Comparison of ENCODE assay signal across 12 cellular contexts in the genomic region with DNA sequence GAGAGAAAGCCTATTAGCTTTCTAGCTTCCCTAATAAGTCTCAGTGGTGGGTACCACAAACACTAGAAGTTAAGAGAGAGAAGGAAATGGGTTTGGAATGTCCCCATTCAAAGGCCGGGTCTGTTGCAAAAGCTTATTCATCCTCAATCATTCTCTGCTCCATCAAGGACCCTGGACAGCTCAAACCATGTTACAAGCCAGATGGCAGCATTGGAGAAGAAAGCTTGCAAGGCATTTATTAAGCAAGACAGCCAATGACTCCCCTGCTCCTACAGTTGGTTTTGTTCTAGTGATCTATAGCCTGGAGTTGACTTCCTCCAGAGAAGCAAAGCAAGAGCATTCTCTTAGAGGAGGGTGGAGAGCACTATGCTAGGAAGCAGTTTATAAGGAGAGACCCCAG.
DNase-seq lines count a peak whose midpoint lies in the region; ATAC-seq and TF ChIP-seq lines count a peak whose summit lies in the region.
"Had no signal": no experiment of that assay in that cellular context is flagged by ENCODE, and none has a peak within 500 bp of the region (broad histone marks: within the 10 kb centered on the region; RNA-seq: fewer than 3 reads in every experiment).

No MANE protein-coding gene starts in this region.

- H4K20me1 ChIP-seq in fibroblast of lung (ENCODE audit: control insufficient read depth, extremely low read depth, insufficient read depth, low read length): no peaks in the 10 kb centered on the region

- no peak for ATAC-seq in activated CD8-positive, alpha-beta T cell treated with anti-CD3 and anti-CD28 coated beads for 36 hours
- ATAC-seq in activated T-cell treated with anti-CD3 and anti-CD28 coated beads, Interleukin-2, amount 50 U/mL, for 72 hours (replicated peaks in 1 of 2): no peak
- ATAC-seq: Panc1 had no signal

- no peak overlapping the region for H3K9ac ChIP-seq in fibroblast of lung (ENCODE audit: insufficient read depth, low read length)
- H3K9ac ChIP-seq in neuronal stem cell (ENCODE audit: low read depth, low read length, poor library complexity): no peak overlapping the region

- no CpG with 5 or more reads among the region's 1 CpG for WGBS in neuronal stem cell (ENCODE audit: extremely low coverage in 2 of 2, insufficient read length in 2 of 2, insufficient replicate concordance in 1 of 2), 2 donors

- peaks cover 2% of the 10 kb centered on the region for H3K27me3 Mint-ChIP-seq in HFFc6 (ENCODE audit: insufficient read depth)
- H3K27me3 Mint-ChIP-seq in activated CD8-positive, alpha-beta T cell treated with anti-CD3 and anti-CD28 coated beads for 36 hours: peaks cover 4% of the 10 kb centered on the region
- peaks cover 12% of the 10 kb centered on the region for H3K27me3 Mint-ChIP-seq in activated T-cell treated with anti-CD3 and anti-CD28 coated beads, Interleukin-2, amount 50 U/mL, for 72 hours (ENCODE audit: low read depth)

- H3K4me3 ChIP-seq in fibroblast of lung (replicated peaks in 1 of 4; ENCODE audit: control extremely low read depth in 1 of 4, insufficient read depth in 1 of 4, low read depth in 3 of 4, low read length in 4 of 4) (no peak overlapping the region), neuronal stem cell (ENCODE audit: low read length in 2 of 2) (no peak overlapping the region)
- H3K4me3 ChIP-seq: adrenal gland, testis had no signal

- peaks cover 6% of the 10 kb centered on the region; the same call in 1 of the 2 replicates for H3K4me1 Mint-ChIP-seq in HFFc6 (ENCODE audit: low read depth)
- no peaks in the 10 kb centered on the region for H3K4me1 Mint-ChIP-seq in activated CD8-positive, alpha-beta T cell treated with anti-CD3 and anti-CD28 coated beads for 36 hours (ENCODE audit: low read depth)
- H3K4me1 Mint-ChIP-seq in activated T-cell treated with anti-CD3 and anti-CD28 coated beads, Interleukin-2, amount 50 U/mL, for 72 hours (ENCODE audit: low read depth): no peaks in the 10 kb centered on the region

- H3K9me3 ChIP-seq in fibroblast of lung (ENCODE audit: control insufficient read depth, insufficient read depth, low read depth, low read length) (no peaks in the 10 kb centered on the region), neuronal stem cell (replicated peaks in 1 of 2; ENCODE audit: control insufficient read depth in 2 of 2, insufficient read depth in 1 of 2, low read depth in 1 of 2, low read length in 2 of 2) (no peaks in the 10 kb centered on the region)
- H3K9me3 ChIP-seq: adrenal gland, testis had no signal

- H2AK5ac ChIP-seq in neuronal stem cell (ENCODE audit: low read depth, low read length): no peak overlapping the region

- H3K27ac Mint-ChIP-seq in HFFc6: no peak overlapping the region
- H3K27ac Mint-ChIP-seq in activated CD8-positive, alpha-beta T cell treated with anti-CD3 and anti-CD28 coated beads for 36 hours: no peak overlapping the region
- no peak overlapping the region for H3K27ac Mint-ChIP-seq in activated T-cell treated with anti-CD3 and anti-CD28 coated beads, Interleukin-2, amount 50 U/mL, for 72 hours

- POLR2A ChIA-PET in activated CD8-positive, alpha-beta T cell treated with anti-CD3 and anti-CD28 coated beads for 36 hours (lab: Charles Lee): no interaction called here

- no peak overlapping the region for H3K27ac ChIP-seq in fibroblast of lung (ENCODE audit: insufficient read depth, low read length)
- H3K27ac ChIP-seq in neuronal stem cell (replicated peaks; ENCODE audit: low read length): no peak overlapping the region
- H3K27ac ChIP-seq: adrenal gland, testis had no signal

- H3K36me3 Mint-ChIP-seq in HFFc6 (ENCODE audit: low read depth): peaks cover 50% of the 10 kb centered on the region
- no peaks in the 10 kb centered on the region for H3K36me3 Mint-ChIP-seq in activated CD8-positive, alpha-beta T cell treated with anti-CD3 and anti-CD28 coated beads for 36 hours (ENCODE audit: low read depth)
- H3K36me3 Mint-ChIP-seq in activated T-cell treated with anti-CD3 and anti-CD28 coated beads, Interleukin-2, amount 50 U/mL, for 72 hours (ENCODE audit: insufficient read depth in 2 of 2): no peaks in the 10 kb centered on the region

- no peak overlapping the region for H2BK120ac ChIP-seq in neuronal stem cell (ENCODE audit: low read depth, low read length)

- no peak overlapping the region for H4K8ac ChIP-seq in neuronal stem cell (ENCODE audit: low read depth, low read length)

- H3K4me2 ChIP-seq in fibroblast of lung (ENCODE audit: extremely low read depth, insufficient read depth, low read length): no peak overlapping the region
- H3K4me2 ChIP-seq in neuronal stem cell (ENCODE audit: insufficient read depth, low read length, poor library complexity, severe bottlenecking): no peak overlapping the region

- H3K79me2 ChIP-seq in fibroblast of lung (ENCODE audit: control insufficient read depth, insufficient read depth, low read length): no peaks in the 10 kb centered on the region

- H3K27me3 ChIP-seq in fibroblast of lung (ENCODE audit: control insufficient read depth, insufficient read depth, low read length) (no peaks in the 10 kb centered on the region), neuronal stem cell (ENCODE audit: control insufficient read depth in 3 of 3, insufficient read depth in 3 of 3, low read depth in 1 of 3, low read length in 3 of 3) (peaks cover 0 to 5% (median 0%) of the 10 kb centered on the region in 3 experiments)
- H3K27me3 ChIP-seq: adrenal gland, testis had no signal

- H3K18ac ChIP-seq in neuronal stem cell (ENCODE audit: low read length): no peak overlapping the region

- no peak overlapping the region for H3K14ac ChIP-seq in neuronal stem cell (ENCODE audit: low read length)

- TF ChIP-seq CTCF in HFFc6 (IDR thresholded peaks at IDR 0.05) (no peak), fibroblast of lung (conservative IDR thresholded peaks at IDR 0.05 in 1 of 2, IDR thresholded peaks at IDR 0.05 in 1 of 2; ENCODE audit: low read depth in 1 of 2, low read length in 2 of 2) (no peak)
- no peak for TF ChIP-seq CTCF in activated CD8-positive, alpha-beta T cell treated with anti-CD3 and anti-CD28 coated beads for 36 hours (IDR thresholded peaks at IDR 0.05)

- CTCF ChIA-PET in activated CD8-positive, alpha-beta T cell treated with anti-CD3 and anti-CD28 coated beads for 36 hours (lab: Charles Lee): interaction anchor here (6.2 kb wide), 1 partner anchor 13 kb away, joined by 32 read pairs; no protein-coding TSS in a partner anchor

- H2BK5ac ChIP-seq in neuronal stem cell (ENCODE audit: low read length): no peak overlapping the region

- H2BK15ac ChIP-seq in neuronal stem cell (ENCODE audit: low read length): no peak overlapping the region

- H3K9me3 Mint-ChIP-seq in HFFc6: no peaks in the 10 kb centered on the region
- H3K9me3 Mint-ChIP-seq in activated CD8-positive, alpha-beta T cell treated with anti-CD3 and anti-CD28 coated beads for 36 hours: peaks cover 2% of the 10 kb centered on the region
- peaks cover 0 to 3% of the 10 kb centered on the region in 2 donors for H3K9me3 Mint-ChIP-seq in activated T-cell treated with anti-CD3 and anti-CD28 coated beads, Interleukin-2, amount 50 U/mL, for 72 hours

- no peaks in the 10 kb centered on the region for H3K4me1 ChIP-seq in fibroblast of lung (ENCODE audit: control insufficient read depth, extremely low read depth, insufficient read depth, low read length)
- H3K4me1 ChIP-seq in neuronal stem cell (ENCODE audit: control insufficient read depth in 2 of 2, insufficient read depth in 1 of 2, low read depth in 1 of 2, low read length in 2 of 2): no peaks in the 10 kb centered on the region
- H3K4me1 ChIP-seq: adrenal gland, testis had no signal

- no peak overlapping the region for H2BK12ac ChIP-seq in neuronal stem cell (ENCODE audit: low read length)

- no peak overlapping the region for H3K23ac ChIP-seq in neuronal stem cell (ENCODE audit: low read depth, low read length, poor library complexity)

- H3K4ac ChIP-seq in neuronal stem cell (ENCODE audit: low read length): no peak overlapping the region

- DNase-seq in HFFc6 (peak; percentile 5), SW480 (ENCODE audit: low spot score) (peak; percentile 0), fibroblast of lung (ENCODE audit: low read depth in 2 of 2) (peak; percentile 49 to 57), neuronal stem cell (ENCODE audit: low spot score) (peak; percentile 23)
- no peak for DNase-seq in activated CD4-positive, alpha-beta T cell treated with anti-CD3 and anti-CD28 coated beads for 48 hours
- DNase-seq in activated CD8-positive, alpha-beta T cell treated with anti-CD3 and anti-CD28 coated beads for 36 hours: no peak
- no peak for DNase-seq in activated T-cell treated with anti-CD3 and anti-CD28 coated beads, Interleukin-2, amount 50 U/mL, for 72 hours
- DNase-seq: adrenal gland, Calu3, KBM-7, testis had no signal

- H3K79me1 ChIP-seq in neuronal stem cell (ENCODE audit: low read depth, low read length): no peaks in the 10 kb centered on the region

- H3K36me3 ChIP-seq in fibroblast of lung (ENCODE audit: control insufficient read depth, insufficient read depth, low read length) (peaks cover 10% of the 10 kb centered on the region), neuronal stem cell (replicated peaks in 1 of 2; ENCODE audit: control insufficient read depth in 2 of 2, insufficient read depth in 2 of 2, low read length in 2 of 2) (no peaks in the 10 kb centered on the region)
- H3K36me3 ChIP-seq: adrenal gland had no signal

- intact Hi-C loops in activated CD8-positive, alpha-beta T cell treated with anti-CD3 and anti-CD28 coated beads for 36 hours (cut with micrococcal nuclease): no loop called here

- no peak overlapping the region for H4K91ac ChIP-seq in neuronal stem cell (ENCODE audit: low read depth, low read length, poor library complexity)

- H2AFZ ChIP-seq in fibroblast of lung (ENCODE audit: low read length) (no peak overlapping the region), neuronal stem cell (ENCODE audit: low read length) (no peak overlapping the region)

- no peak overlapping the region for H3K4me3 Mint-ChIP-seq in HFFc6
- H3K4me3 Mint-ChIP-seq in activated CD8-positive, alpha-beta T cell treated with anti-CD3 and anti-CD28 coated beads for 36 hours: no peak overlapping the region
- no peak overlapping the region for H3K4me3 Mint-ChIP-seq in activated T-cell treated with anti-CD3 and anti-CD28 coated beads, Interleukin-2, amount 50 U/mL, for 72 hours

Comparison
In these comparisons a context has a peak if more than half of its experiments do, and no peak if none do; other contexts are left out.
1. DNase-seq: peak in HFFc6 (single experiment), SW480 (single experiment), fibroblast of lung (2 of 2) and neuronal stem cell (single experiment); none in activated CD4-positive, alpha-beta T cell treated with anti-CD3 and anti-CD28 coated beads for 48 hours (single experiment), activated CD8-positive, alpha-beta T cell treated with anti-CD3 and anti-CD28 coated beads for 36 hours (single experiment) and activated T-cell treated with anti-CD3 and anti-CD28 coated beads, Interleukin-2, amount 50 U/mL, for 72 hours (0 of 2).